In the genomic region with DNA sequence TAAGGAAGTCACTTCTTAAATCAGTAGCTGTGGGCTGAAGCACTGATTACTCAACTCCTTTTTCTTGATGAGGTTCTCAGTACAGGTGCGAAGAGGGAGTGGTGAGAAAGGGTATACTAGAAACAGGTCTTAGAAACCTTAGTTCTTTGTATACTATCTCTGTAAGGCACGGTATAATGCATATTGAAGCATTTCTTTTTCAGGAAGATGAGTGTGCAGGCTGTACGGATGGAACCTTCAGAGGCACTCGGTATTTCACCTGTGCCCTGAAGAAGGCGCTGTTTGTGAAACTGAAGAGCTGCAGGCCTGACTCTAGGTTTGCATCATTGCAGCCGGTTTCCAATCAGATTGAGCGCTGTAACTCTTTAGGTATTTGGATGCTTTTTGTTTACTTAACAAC, we compare ENCODE assay signal across 10 cellular contexts. TPM values are rescaled to one million over a fixed set of nuclear protein-coding genes. Genes with fewer than 3 reads are reported as not detected.
DNase-seq lines count a peak whose midpoint lies in the region; ATAC-seq and TF ChIP-seq lines count a peak whose summit lies in the region.
"Had no signal": no experiment of that assay in that cellular context is flagged by ENCODE, and none has a peak within 500 bp of the region (broad histone marks: within the 10 kb centered on the region; RNA-seq: fewer than 3 reads in every experiment).

No MANE protein-coding gene starts in this region.

- H4K20me1 ChIP-seq in PC-3 (ENCODE audit: low read length) (no peaks in the 10 kb centered on the region), neural progenitor cell (ENCODE audit: low read depth) (no peaks in the 10 kb centered on the region)

- CTCF ChIA-PET in activated naive CD4-positive, alpha-beta T cell treated with anti-CD3 and anti-CD28 coated beads for 36 hours (lab: Charles Lee) = interaction anchor here (1.0 to 3.5 kb wide), 8 partner anchors 13 to 116 kb away, joined by 3 to 20 read pairs (median 5); no protein-coding TSS in a partner anchor
- CTCF ChIA-PET in PC-3 (lab: Charles Lee) = no interaction called here

- no peaks in the 10 kb centered on the region for H3K9me2 ChIP-seq in PC-3 (replicated peaks; ENCODE audit: low read length)

- peak overlapping the region; percentile 70 for H3K27ac Mint-ChIP-seq in activated naive CD4-positive, alpha-beta T cell treated with anti-CD3 and anti-CD28 coated beads for 36 hours
- no peak overlapping the region for H3K27ac Mint-ChIP-seq in neural progenitor cell
- H3K27ac Mint-ChIP-seq: activated naive CD8-positive, alpha-beta T cell treated with anti-CD3 and anti-CD28 coated beads, Interleukin-2, amount 10 ng/mL, durations not matched to agents 7 days and 5 days had no signal

- peak overlapping the region; percentile 18 for H3K4me3 Mint-ChIP-seq in activated naive CD4-positive, alpha-beta T cell treated with anti-CD3 and anti-CD28 coated beads for 36 hours
- H3K4me3 Mint-ChIP-seq in neural progenitor cell = no peak overlapping the region
- H3K4me3 Mint-ChIP-seq: activated naive CD8-positive, alpha-beta T cell treated with anti-CD3 and anti-CD28 coated beads, Interleukin-2, amount 10 ng/mL, durations not matched to agents 7 days and 5 days had no signal

- H3K4me3 ChIP-seq in PC-3 (ENCODE audit: low read length) = no peak overlapping the region
- H3K4me3 ChIP-seq in effector memory CD4-positive, alpha-beta T cell (ENCODE audit: insufficient read depth, low read depth, low read length, poor library complexity, severe bottlenecking) = no peak overlapping the region
- H3K4me3 ChIP-seq in neural progenitor cell = no peak overlapping the region
- H3K4me3 ChIP-seq in suprapubic skin = no peak overlapping the region

- POLR2A ChIA-PET in PC-3 (lab: Charles Lee; ENCODE audit: unreplicated experiment) = no interaction called here

- H3K27me3 Mint-ChIP-seq in activated naive CD4-positive, alpha-beta T cell treated with anti-CD3 and anti-CD28 coated beads for 36 hours (ENCODE audit: low read depth) = no peaks in the 10 kb centered on the region
- H3K27me3 Mint-ChIP-seq in neural progenitor cell (ENCODE audit: insufficient read depth, low read depth) = no peaks in the 10 kb centered on the region
- H3K27me3 Mint-ChIP-seq: activated naive CD8-positive, alpha-beta T cell treated with anti-CD3 and anti-CD28 coated beads, Interleukin-2, amount 10 ng/mL, durations not matched to agents 7 days and 5 days had no signal

- no peaks in the 10 kb centered on the region for H3K4me1 ChIP-seq in PC-3 (ENCODE audit: insufficient read depth, low read length)
- H3K4me1 ChIP-seq in effector memory CD4-positive, alpha-beta T cell (ENCODE audit: control insufficient read depth, insufficient read depth, low read length, poor library complexity, severe bottlenecking) = peaks cover 10% of the 10 kb centered on the region
- no peaks in the 10 kb centered on the region for H3K4me1 ChIP-seq in neural progenitor cell
- no peaks in the 10 kb centered on the region for H3K4me1 ChIP-seq in suprapubic skin

- H3K36me3 ChIP-seq in PC-3 (ENCODE audit: low read depth, low read length) (no peaks in the 10 kb centered on the region), neural progenitor cell (no peaks in the 10 kb centered on the region), suprapubic skin (peaks cover 68% of the 10 kb centered on the region)
- H3K36me3 ChIP-seq in effector memory CD4-positive, alpha-beta T cell (ENCODE audit: control insufficient read depth, insufficient read depth, low read length) = peaks cover 61% of the 10 kb centered on the region

- no peak for ATAC-seq in PC-3
- ATAC-seq in left ventricle myocardium superior = no peak

- no peak overlapping the region for H2AFZ ChIP-seq in PC-3 (ENCODE audit: low read length)
- no peak overlapping the region for H2AFZ ChIP-seq in neural progenitor cell (replicated peaks)

- no peaks in the 10 kb centered on the region for H3K9me3 ChIP-seq in PC-3 (ENCODE audit: low read length)
- H3K9me3 ChIP-seq in effector memory CD4-positive, alpha-beta T cell (ENCODE audit: control insufficient read depth, low read length) = no peaks in the 10 kb centered on the region
- H3K9me3 ChIP-seq in neural progenitor cell (ENCODE audit: low read depth) = no peaks in the 10 kb centered on the region
- no peaks in the 10 kb centered on the region for H3K9me3 ChIP-seq in suprapubic skin

- TF ChIP-seq CTCF in PC-3 (conservative IDR thresholded peaks at IDR 0.05; ENCODE audit: low read depth, low read length) (no peak; the same call in 1 of the 2 replicates), neural progenitor cell (IDR thresholded peaks at IDR 0.05) (peak; percentile 64), suprapubic skin (IDR thresholded peaks at IDR 0.05) (no peak)

- H3K9me3 Mint-ChIP-seq in activated naive CD4-positive, alpha-beta T cell treated with anti-CD3 and anti-CD28 coated beads for 36 hours = no peaks in the 10 kb centered on the region
- H3K9me3 Mint-ChIP-seq in neural progenitor cell = no peaks in the 10 kb centered on the region
- H3K9me3 Mint-ChIP-seq: activated naive CD8-positive, alpha-beta T cell treated with anti-CD3 and anti-CD28 coated beads, Interleukin-2, amount 10 ng/mL, durations not matched to agents 7 days and 5 days had no signal

- H3K4me2 ChIP-seq in PC-3 (ENCODE audit: low read length) = no peak overlapping the region
- no peak overlapping the region for H3K4me2 ChIP-seq in neural progenitor cell

- no TSS peak for BruUV-seq in PC-3 (replicated peaks; lab: Mats Ljungman, UMichigan)

- no peak for TF ChIP-seq EP300 in suprapubic skin (IDR thresholded peaks at IDR 0.05)

- H3K27me3 ChIP-seq in PC-3 (ENCODE audit: low read length) (no peaks in the 10 kb centered on the region), neural progenitor cell (no peaks in the 10 kb centered on the region), suprapubic skin (no peaks in the 10 kb centered on the region)
- no peaks in the 10 kb centered on the region for H3K27me3 ChIP-seq in effector memory CD4-positive, alpha-beta T cell (replicated peaks; ENCODE audit: control insufficient read depth, insufficient read depth, low read length, poor library complexity, severe bottlenecking)

- H3F3A ChIP-seq in PC-3 (ENCODE audit: low read length, unreplicated experiment) (no peaks in the 10 kb centered on the region), neural progenitor cell (ENCODE audit: low read depth) (no peaks in the 10 kb centered on the region)

- H3K36me3 Mint-ChIP-seq in activated naive CD4-positive, alpha-beta T cell treated with anti-CD3 and anti-CD28 coated beads for 36 hours (ENCODE audit: low read depth) = peaks cover 38% of the 10 kb centered on the region
- H3K36me3 Mint-ChIP-seq in neural progenitor cell = peaks cover 13% of the 10 kb centered on the region

- peaks cover 51% of the 10 kb centered on the region for H3K4me1 Mint-ChIP-seq in activated naive CD4-positive, alpha-beta T cell treated with anti-CD3 and anti-CD28 coated beads for 36 hours (ENCODE audit: low read depth)
- no peaks in the 10 kb centered on the region for H3K4me1 Mint-ChIP-seq in neural progenitor cell

- 86% methylated on average over 7 of the region's 7 CpGs for WGBS in suprapubic skin

- H3K79me2 ChIP-seq in PC-3 (ENCODE audit: low read length) (no peaks in the 10 kb centered on the region), neural progenitor cell (ENCODE audit: low read depth) (no peaks in the 10 kb centered on the region)

- intact Hi-C loops in activated naive CD4-positive, alpha-beta T cell treated with anti-CD3 and anti-CD28 coated beads for 36 hours (cut with micrococcal nuclease) = loop anchor here (5.0 kb wide), 3 partner anchors 34 to 194 kb away; no protein-coding TSS in a partner anchor
- intact Hi-C loops in PC-3 (cut with micrococcal nuclease) = no loop called here
- intact Hi-C loops in left ventricle myocardium superior (cut with micrococcal nuclease) = no loop called here

- H3K9ac ChIP-seq in PC-3 (ENCODE audit: low read length) (no peak overlapping the region), neural progenitor cell (no peak overlapping the region)

- H3K27ac ChIP-seq in PC-3 (ENCODE audit: low read length) (no peak overlapping the region), neural progenitor cell (no peak overlapping the region), suprapubic skin (no peak overlapping the region)
- peak overlapping the region; percentile 41 for H3K27ac ChIP-seq in effector memory CD4-positive, alpha-beta T cell (ENCODE audit: insufficient read depth, low read length, poor library complexity, severe bottlenecking)

- TF ChIP-seq POLR2A in suprapubic skin (IDR thresholded peaks at IDR 0.05) = no peak

- DNase-seq in activated naive CD4-positive, alpha-beta T cell treated with anti-CD3 and anti-CD28 coated beads for 36 hours = peak; percentile 48
- no peak for DNase-seq in activated naive CD4-positive, alpha-beta T cell treated with Interleukin-2 at 50 U/mL for 16 hours
- peak; percentile 15 for DNase-seq in PC-3
- peak in 1 of 3 donors; percentile 15 for DNase-seq in effector memory CD4-positive, alpha-beta T cell
- DNase-seq in neural progenitor cell (ENCODE audit: low spot score) = peak; percentile 63
- no peak for DNase-seq in left ventricle myocardium superior
- DNase-seq in COLO668 (lab: John Stamatoyannopoulos, UW; ENCODE audit: unreplicated experiment) = no peak
- no peak for DNase-seq in suprapubic skin (ENCODE audit: low spot score in 2 of 2)
- DNase-seq: activated naive CD8-positive, alpha-beta T cell treated with anti-CD3 and anti-CD28 coated beads, Interleukin-2, amount 10 ng/mL, durations not matched to agents 7 days and 5 days; NCI-H1417 had no signal

RNA-seq across cellular contexts. Expression of a gene that starts 39.2 kb away (rescaled TPM):
- total RNA-seq in activated naive CD4-positive, alpha-beta T cell treated with anti-CD3 and anti-CD28 coated beads for 36 hours = 10 to 100 TPM; 70.8 to 71.9 TPM
- 8.5 and 8.6 TPM in 2 replicates for total RNA-seq in PC-3 (2014; rRNA removed)
- total RNA-seq in neural progenitor cell (ENCODE audit: low replicate concordance) = 12.5 and 22.0 TPM in 2 replicates
- 31.1 TPM for total RNA-seq in left ventricle myocardium superior
- 10 to 100 TPM; 31.1 to 77.6 (median 50.2) TPM for total RNA-seq in suprapubic skin

Comparison
In these comparisons a context has a peak if more than half of its experiments do, and no peak if none do; other contexts are left out.
1. DNase-seq: peak in activated naive CD4-positive, alpha-beta T cell treated with anti-CD3 and anti-CD28 coated beads for 36 hours (single experiment), PC-3 (single experiment) and neural progenitor cell (single experiment); none in activated naive CD4-positive, alpha-beta T cell treated with Interleukin-2 at 50 U/mL for 16 hours (single experiment), left ventricle myocardium superior (single experiment), COLO668 (single experiment) and suprapubic skin (0 of 2).